ENCODE assay signal across 7 cellular contexts in genomic region chr12:74537126-74537706, GRCh38. TPM values are rescaled to one million over a fixed set of nuclear protein-coding genes. Genes with fewer than 3 reads are reported as not detected.
DNase-seq lines count a peak whose midpoint lies in the region; ATAC-seq and TF ChIP-seq lines count a peak whose summit lies in the region.

No MANE protein-coding gene starts in this region.

- H3K36me3 ChIP-seq in GM23338 (ENCODE audit: insufficient read depth) (no peaks in the 10 kb centered on the region), PC-3 (ENCODE audit: low read depth, low read length) (peaks cover 27% of the 10 kb centered on the region), kidney epithelial cell (ENCODE audit: control insufficient read depth, insufficient read depth, low read length) (peaks cover 2% of the 10 kb centered on the region)

- H4K20me1 ChIP-seq in GM23338 (replicated peaks; ENCODE audit: insufficient read depth) (0 out of 2 replicates have a peak, but pooled peaks cover 6% of the 10 kb centered on the region), PC-3 (ENCODE audit: low read length) (peaks cover 38% of the 10 kb centered on the region)

- H3K79me2 ChIP-seq in GM23338 (replicated peaks; ENCODE audit: insufficient read depth) (peaks cover 42% of the 10 kb centered on the region), PC-3 (ENCODE audit: low read length) (peaks cover 45% of the 10 kb centered on the region)

- peaks cover 8% of the 10 kb centered on the region for H3K27me3 Mint-ChIP-seq in GM23338 (ENCODE audit: insufficient read depth, low read depth, poor library complexity)
- no peaks in the 10 kb centered on the region for H3K27me3 Mint-ChIP-seq in central memory CD8-positive, alpha-beta T cell
- H3K27me3 Mint-ChIP-seq in stimulated activated naive CD8-positive, alpha-beta T cell treated with anti-CD3 and anti-CD28 coated beads, Interleukin-15, Interleukin-2, amounts not matched to agents 100 ng/mL and 50 ng/mL, for 24 hours = no peaks in the 10 kb centered on the region

- H3K4me2 ChIP-seq in GM23338 (peak overlapping the region; percentile 73), PC-3 (ENCODE audit: low read length) (peak overlapping the region; percentile 95)

- no peaks in the 10 kb centered on the region for H3K9me3 ChIP-seq in PC-3 (ENCODE audit: low read length)

- H3K4me3 Mint-ChIP-seq in GM23338 = peak overlapping the region; percentile 99
- H3K4me3 Mint-ChIP-seq in central memory CD8-positive, alpha-beta T cell = peak overlapping the region; percentile 96
- peak overlapping the region; percentile 97 for H3K4me3 Mint-ChIP-seq in stimulated activated naive CD8-positive, alpha-beta T cell treated with anti-CD3 and anti-CD28 coated beads, Interleukin-15, Interleukin-2, amounts not matched to agents 100 ng/mL and 50 ng/mL, for 24 hours

- CTCF ChIA-PET in PC-3 (lab: Charles Lee) = no interaction called here

- H3K9me2 ChIP-seq in GM23338 (ENCODE audit: insufficient read depth) = no peaks in the 10 kb centered on the region
- H3K9me2 ChIP-seq in PC-3 (replicated peaks; ENCODE audit: low read length) = no peaks in the 10 kb centered on the region

- H3K36me3 Mint-ChIP-seq in GM23338 (ENCODE audit: low read depth) = peaks cover 32% of the 10 kb centered on the region
- H3K36me3 Mint-ChIP-seq in central memory CD8-positive, alpha-beta T cell (ENCODE audit: insufficient read depth) = peaks cover 28% of the 10 kb centered on the region
- peaks cover 46% of the 10 kb centered on the region for H3K36me3 Mint-ChIP-seq in stimulated activated naive CD8-positive, alpha-beta T cell treated with anti-CD3 and anti-CD28 coated beads, Interleukin-15, Interleukin-2, amounts not matched to agents 100 ng/mL and 50 ng/mL, for 24 hours (ENCODE audit: low read depth)

- peak overlapping the region; percentile 99 for H3K9ac ChIP-seq in PC-3 (ENCODE audit: low read length)

- BruUV-seq in PC-3 (replicated peaks; lab: Mats Ljungman, UMichigan) = TSS peak; percentile 96

- peak overlapping the region; percentile 99 for H3K27ac Mint-ChIP-seq in GM23338
- H3K27ac Mint-ChIP-seq in central memory CD8-positive, alpha-beta T cell (ENCODE audit: low read depth) = peak overlapping the region; percentile 100
- peak overlapping the region; percentile 98 for H3K27ac Mint-ChIP-seq in stimulated activated naive CD8-positive, alpha-beta T cell treated with anti-CD3 and anti-CD28 coated beads, Interleukin-15, Interleukin-2, amounts not matched to agents 100 ng/mL and 50 ng/mL, for 24 hours

- peaks cover 41% of the 10 kb centered on the region for H3K4me1 Mint-ChIP-seq in GM23338
- peaks cover 52% of the 10 kb centered on the region for H3K4me1 Mint-ChIP-seq in central memory CD8-positive, alpha-beta T cell
- H3K4me1 Mint-ChIP-seq in stimulated activated naive CD8-positive, alpha-beta T cell treated with anti-CD3 and anti-CD28 coated beads, Interleukin-15, Interleukin-2, amounts not matched to agents 100 ng/mL and 50 ng/mL, for 24 hours (ENCODE audit: low read depth) = peaks cover 53% of the 10 kb centered on the region

- H3K4me1 ChIP-seq in GM23338 (ENCODE audit: insufficient read depth) (peaks cover 31% of the 10 kb centered on the region), PC-3 (ENCODE audit: insufficient read depth, low read length) (peaks cover 29% of the 10 kb centered on the region)

- H3K27ac ChIP-seq in GM23338 (ENCODE audit: low read depth) (peak overlapping the region; percentile 78), PC-3 (ENCODE audit: low read length) (peak overlapping the region; percentile 85)

- DNase-seq in GM12864 (ENCODE audit: low read depth) (peak; percentile 43), GM23338 (ENCODE audit: low spot score) (peak; percentile 62), KG1 (lab: John Stamatoyannopoulos, UW) (peak; percentile 35), PC-3 (peak; percentile 75), kidney epithelial cell (ENCODE audit: low read depth) (peak; percentile 9)
- no peak for DNase-seq in central memory CD8-positive, alpha-beta T cell (ENCODE audit: low spot score in 2 of 2)

- POLR2A ChIA-PET in PC-3 (lab: Charles Lee; ENCODE audit: unreplicated experiment) = interaction anchor here (0.6 kb wide), 1 partner anchor 854 kb away, joined by 4 read pairs; the partner anchor contains the start of gene GLIPR1L2

- ATAC-seq in GM23338 (no peak), PC-3 (peak; percentile 49)
- peak; percentile 53 for ATAC-seq in central memory CD8-positive, alpha-beta T cell (replicated peaks; ENCODE audit: extremely low read depth, poor library complexity, severe bottlenecking)

- peak overlapping the region; percentile 96 for H3K4me3 ChIP-seq in GM12864 (ENCODE audit: low read depth, low read length)
- H3K4me3 ChIP-seq in GM23338 = peak overlapping the region; percentile 87
- peak overlapping the region; percentile 94 for H3K4me3 ChIP-seq in PC-3 (ENCODE audit: low read length)
- peak overlapping the region; percentile 70 for H3K4me3 ChIP-seq in kidney epithelial cell (ENCODE audit: low read depth, low read length)

- H3F3A ChIP-seq in GM23338 (replicated peaks; ENCODE audit: low read depth) (peaks cover 5% of the 10 kb centered on the region), PC-3 (ENCODE audit: low read length, unreplicated experiment) (peaks cover 3% of the 10 kb centered on the region)

- H3K9me3 Mint-ChIP-seq in GM23338 = no peaks in the 10 kb centered on the region
- no peaks in the 10 kb centered on the region for H3K9me3 Mint-ChIP-seq in central memory CD8-positive, alpha-beta T cell
- no peaks in the 10 kb centered on the region for H3K9me3 Mint-ChIP-seq in stimulated activated naive CD8-positive, alpha-beta T cell treated with anti-CD3 and anti-CD28 coated beads, Interleukin-15, Interleukin-2, amounts not matched to agents 100 ng/mL and 50 ng/mL, for 24 hours

- H2AFZ ChIP-seq in GM23338 (0 out of 2 replicates have a peak overlapping the region, but pooled peaks have one; percentile 15), PC-3 (ENCODE audit: low read length) (peak overlapping the region; percentile 88)

- intact Hi-C loops in PC-3 (cut with micrococcal nuclease) = loop anchor here (1.0 to 10.0 kb wide), 6 partner anchors 110 to 512 kb away; no protein-coding TSS in a partner anchor

- H3K27me3 ChIP-seq in GM23338 (ENCODE audit: insufficient read depth) = no peaks in the 10 kb centered on the region
- H3K27me3 ChIP-seq in PC-3 (ENCODE audit: low read length) = no peaks in the 10 kb centered on the region
- H3K27me3 ChIP-seq in kidney epithelial cell (ENCODE audit: control insufficient read depth, insufficient read depth, low read length) = no peaks in the 10 kb centered on the region

- TF ChIP-seq CTCF in GM12864 (IDR thresholded peaks at IDR 0.05; ENCODE audit: low read depth, low read length, missing control alignments) (peak; percentile 50), GM23338 (conservative IDR thresholded peaks at IDR 0.05; ENCODE audit: low read depth in 2 of 2) (peak; percentile 56 to 84), PC-3 (conservative IDR thresholded peaks at IDR 0.05; ENCODE audit: low read depth, low read length) (peak; percentile 86), kidney epithelial cell (IDR thresholded peaks at IDR 0.05; ENCODE audit: insufficient read depth, low read length, poor library complexity, severe bottlenecking) (peak; percentile 56)

TF ChIP-seq in GM23338, 12 proteins besides CTCF, POLR2A, EP300 and RAD21 (continues in another document):
- TF ChIP-seq REST (IDR thresholded peaks at IDR 0.05; ENCODE audit: unreplicated experiment) (no peak), ETS1 (IDR thresholded peaks at IDR 0.05) (no peak), CREB1 (CRISPR knock-in tag; IDR thresholded peaks at IDR 0.05; ENCODE audit: low read depth) (no peak), ZNF114 (CRISPR knock-in tag; IDR thresholded peaks at IDR 0.05) (no peak)

RNA-seq across cellular contexts. Expression of gene ATXN7L3B, which starts 0.4 kb away (rescaled TPM):
- 40.7 and 40.8 TPM in 2 replicates for total RNA-seq in GM23338 (2014; rRNA removed; shearing (Covaris generic))
- polyA plus RNA-seq in GM23338 (2016; fragmentation: Nextera tagmentation; extraction: Ambion mirVana) = 14.0 and 14.6 TPM in 2 replicates
- total RNA-seq in PC-3 (2014; rRNA removed) = 23.7 and 25.5 TPM in 2 replicates
- 27.6 and 29.6 TPM in 2 replicates for total RNA-seq in kidney epithelial cell

Comparison
In these comparisons a context has a peak if more than half of its experiments do, and no peak if none do; other contexts are left out.
1. DNase-seq: peak in GM12864 (single experiment), GM23338 (single experiment), KG1 (single experiment), PC-3 (single experiment) and kidney epithelial cell (single experiment); none in central memory CD8-positive, alpha-beta T cell (0 of 2).
2. Peak in every context shown above with its lines, with median percentiles within 50 percentile points of each other: H3K4me3 ChIP-seq, CTCF ChIP-seq, H3K27ac Mint-ChIP-seq and H3K4me3 Mint-ChIP-seq.